28 cellular contexts compared by ENCODE assay signal in the genomic region with DNA sequence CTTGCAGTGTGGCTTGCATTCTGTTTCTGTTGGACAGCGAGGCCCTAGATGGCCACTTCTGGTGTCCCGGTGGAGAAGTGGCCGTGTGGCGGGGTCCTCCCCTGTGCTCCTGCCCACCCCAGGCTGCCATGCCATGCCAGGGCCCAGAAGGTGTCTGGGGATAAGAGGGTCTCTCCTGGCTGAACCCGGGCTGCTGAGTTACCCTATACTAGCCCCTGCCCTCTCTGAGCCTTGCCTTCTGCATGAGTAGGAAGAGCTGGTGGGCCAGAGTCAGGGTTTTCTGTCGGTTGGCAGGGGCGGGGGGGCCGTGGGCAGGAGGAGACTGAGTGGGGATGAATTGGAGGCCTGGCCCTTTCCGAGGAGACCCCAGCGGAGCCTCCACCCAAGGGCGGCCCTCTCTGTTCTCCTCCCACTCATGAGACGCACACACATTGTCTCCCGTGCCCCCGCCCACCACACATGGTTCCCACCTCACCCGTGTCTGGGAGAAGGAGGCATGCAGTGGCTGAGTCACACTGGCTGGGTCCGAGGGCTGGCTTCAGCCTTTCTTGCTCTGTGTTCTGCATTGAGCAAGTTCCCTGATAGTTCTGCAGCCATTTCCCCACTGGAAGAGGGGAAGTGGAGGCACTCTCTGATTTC. TPM values are rescaled to one million over a fixed set of nuclear protein-coding genes. Genes with fewer than 3 reads are reported as not detected.
"Had no signal": no experiment of that assay in that cellular context is flagged by ENCODE, and none has a peak within 500 bp of the region (broad histone marks: within the 10 kb centered on the region; RNA-seq: fewer than 3 reads in every experiment).

No MANE protein-coding gene starts in this region.

- H3K27ac Mint-ChIP-seq: memory B cell; naive thymus-derived CD4-positive, alpha-beta T cell; natural killer cell treated with Interleukin-12 subunit alpha and Interleukin-12 subunit beta and Interleukin-15 and Interleukin-18, amount 100 ng/mL, for 72 hours; progenitor cell of endocrine pancreas; stimulated activated effector memory CD8-positive, alpha-beta T cell treated with anti-CD3 and anti-CD28 coated beads, Interleukin-12 subunit alpha, Interleukin-12 subunit beta, amount 100 ng/mL, for 72 hours; stimulated activated naive CD8-positive, alpha-beta T cell treated with anti-CD3 and anti-CD28 coated beads, Interleukin-15, Interleukin-2, amounts not matched to agents 100 ng/mL and 50 ng/mL, for 24 hours had no signal

- H3K9me3 Mint-ChIP-seq: memory B cell; naive thymus-derived CD4-positive, alpha-beta T cell; natural killer cell treated with Interleukin-12 subunit alpha and Interleukin-12 subunit beta and Interleukin-15 and Interleukin-18, amount 100 ng/mL, for 72 hours; stimulated activated effector memory CD8-positive, alpha-beta T cell treated with anti-CD3 and anti-CD28 coated beads, Interleukin-12 subunit alpha, Interleukin-12 subunit beta, amount 100 ng/mL, for 72 hours; stimulated activated naive CD8-positive, alpha-beta T cell treated with anti-CD3 and anti-CD28 coated beads, Interleukin-15, Interleukin-2, amounts not matched to agents 100 ng/mL and 50 ng/mL, for 24 hours had no signal

- H3K36me3 ChIP-seq: heart right ventricle, left ventricle myocardium inferior, ovary, suprapubic skin, thoracic aorta, tibial artery, upper lobe of right lung had no signal

- H3K27me3 ChIP-seq: hepatocyte, ovary, right atrium auricular region, upper lobe of right lung had no signal

- H3K79me2 ChIP-seq: hepatocyte had no signal

- H3K4me3 ChIP-seq: heart right ventricle, hepatocyte, left ventricle myocardium inferior, lung, mucosa of descending colon, ovary, right atrium auricular region, skin epidermis, suprapubic skin, thoracic aorta, tibial artery, upper lobe of right lung had no signal

- H3K4me1 ChIP-seq: heart right ventricle, left ventricle myocardium inferior, suprapubic skin, tibial artery, upper lobe of right lung had no signal

- H2AFZ ChIP-seq: hepatocyte had no signal

- H3K36me3 Mint-ChIP-seq: memory B cell; naive thymus-derived CD4-positive, alpha-beta T cell; natural killer cell treated with Interleukin-12 subunit alpha and Interleukin-12 subunit beta and Interleukin-15 and Interleukin-18, amount 100 ng/mL, for 72 hours; stimulated activated effector memory CD8-positive, alpha-beta T cell treated with anti-CD3 and anti-CD28 coated beads, Interleukin-12 subunit alpha, Interleukin-12 subunit beta, amount 100 ng/mL, for 72 hours had no signal

- DNase-seq: heart right ventricle; islet precursor cell; left ventricle myocardium inferior; midbrain; mucosa of descending colon; naive thymus-derived CD4-positive, alpha-beta T cell; ovary; stimulated activated CD4-positive, alpha-beta T cell treated with anti-CD3 and anti-CD28 coated beads, Interleukin-12 subunit alpha, Interleukin-12 subunit beta, amount 100 ng/mL, for 4 hours; stimulated activated CD4-positive, alpha-beta T cell treated with anti-CD3 and anti-CD28 coated beads, Interleukin-15, amount 100 ng/mL, for 24 hours; stimulated activated CD4-positive, alpha-beta T cell treated with anti-CD3 and anti-CD28 coated beads, Interleukin-2, amount 100 ng/mL, for 24 hours; stimulated activated CD4-positive, alpha-beta T cell treated with anti-CD3 and anti-CD28 coated beads, Interleukin-4, amount 100 ng/mL, for 1 hour; stimulated activated naive CD4-positive, alpha-beta T cell; tibial artery; trophoblast cell; upper lobe of right lung had no signal

- H3K4me3 Mint-ChIP-seq: memory B cell; naive thymus-derived CD4-positive, alpha-beta T cell; natural killer cell treated with Interleukin-12 subunit alpha and Interleukin-12 subunit beta and Interleukin-15 and Interleukin-18, amount 100 ng/mL, for 72 hours; stimulated activated effector memory CD8-positive, alpha-beta T cell treated with anti-CD3 and anti-CD28 coated beads, Interleukin-12 subunit alpha, Interleukin-12 subunit beta, amount 100 ng/mL, for 72 hours; stimulated activated naive CD8-positive, alpha-beta T cell treated with anti-CD3 and anti-CD28 coated beads, Interleukin-15, Interleukin-2, amounts not matched to agents 100 ng/mL and 50 ng/mL, for 24 hours had no signal

- H3K27ac ChIP-seq: heart right ventricle, hepatocyte, left ventricle myocardium inferior, ovary, right atrium auricular region, skin epidermis, suprapubic skin, thoracic aorta, tibial artery, upper lobe of right lung had no signal

- ATAC-seq: heart right ventricle; mucosa of descending colon; naive thymus-derived CD4-positive, alpha-beta T cell; natural killer cell treated with Interleukin-12 subunit alpha and Interleukin-12 subunit beta and Interleukin-15 and Interleukin-18, amount 100 ng/mL, for 72 hours; sciatic nerve; stimulated activated effector memory CD8-positive, alpha-beta T cell treated with anti-CD3 and anti-CD28 coated beads, Interleukin-12 subunit alpha, Interleukin-12 subunit beta, amount 100 ng/mL, for 72 hours; upper lobe of right lung had no signal

- H3K4me1 Mint-ChIP-seq: memory B cell had no signal

- FAIRE-seq: urothelium cell line had no signal

- H3K4me2 ChIP-seq: hepatocyte had no signal

- H3K9me3 ChIP-seq: heart right ventricle, left ventricle myocardium inferior, mucosa of descending colon, ovary, right atrium auricular region, suprapubic skin, thoracic aorta, tibial artery, upper lobe of right lung had no signal

RNA-seq across cellular contexts. Expression of a gene that starts 24.6 kb away (rescaled TPM):
- polyA plus RNA-seq: naive thymus-derived CD4-positive, alpha-beta T cell had no signal
